ENCODE assay signal across 11 cellular contexts in the genomic region with DNA sequence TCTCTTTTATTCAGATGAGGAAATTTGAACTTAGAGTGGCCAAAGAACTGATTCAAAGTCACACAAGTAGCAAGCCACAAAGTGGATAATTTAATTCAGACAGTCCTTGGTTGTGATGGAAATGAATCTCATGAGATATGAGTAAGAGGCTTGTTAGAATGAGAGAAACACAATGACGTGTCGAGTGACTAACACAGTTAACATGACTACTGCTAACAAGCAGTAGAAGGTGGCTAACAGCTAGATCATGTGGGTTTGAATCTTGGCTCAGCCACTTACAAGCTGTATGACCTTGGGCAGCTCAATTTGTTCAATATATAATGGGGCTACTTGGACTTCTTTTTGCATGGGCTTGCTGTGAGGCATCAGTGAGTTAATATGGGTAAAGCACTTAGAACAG.
A peak's percentile ranks its signal among the peaks of the same experiment; 100 is the strongest.
DNase-seq lines count a peak whose midpoint lies in the region; ATAC-seq and TF ChIP-seq lines count a peak whose summit lies in the region.
"Had no signal": no experiment of that assay in that cellular context is flagged by ENCODE, and none has a peak within 500 bp of the region (broad histone marks: within the 10 kb centered on the region; RNA-seq: fewer than 3 reads in every experiment).

No MANE protein-coding gene starts in this region.

- no peak for TF ChIP-seq CTCF in A673 (conservative IDR thresholded peaks at IDR 0.05; ENCODE audit: low read depth, low read length)
- no peak for TF ChIP-seq CTCF in dorsolateral prefrontal cortex (IDR thresholded peaks at IDR 0.05 in 54 of 56, conservative IDR thresholded peaks at IDR 0.05 in 2 of 56; ENCODE audit: low read depth in 1 of 56, partially characterized antibody in 56 of 56)
- no peak for TF ChIP-seq CTCF in mesothelial cell of epicardium (IDR thresholded peaks at IDR 0.05; ENCODE audit: unreplicated experiment)

- no peaks in the 10 kb centered on the region for H3K36me3 ChIP-seq in A673 (ENCODE audit: insufficient read depth, low read length, poor library complexity, severe bottlenecking)
- no peaks in the 10 kb centered on the region for H3K36me3 ChIP-seq in GM23248 (ENCODE audit: low read depth)

- H3F3A ChIP-seq in GM23248 (ENCODE audit: insufficient read depth), result peaks cover 37% of the 10 kb centered on the region

- H3K27ac Mint-ChIP-seq in mesothelial cell of epicardium, result no peak overlapping the region

- H3K79me2 ChIP-seq in GM23248 (ENCODE audit: insufficient read depth), result no peaks in the 10 kb centered on the region

- H3K4me1 Mint-ChIP-seq in mesothelial cell of epicardium, result peaks cover 11% of the 10 kb centered on the region

- no peak overlapping the region for H3K4me3 Mint-ChIP-seq in mesothelial cell of epicardium

- no peaks in the 10 kb centered on the region for H3K9me2 ChIP-seq in GM23248 (ENCODE audit: insufficient read depth)

- intact Hi-C loops in A673 (cut with micrococcal nuclease; ENCODE audit: unreplicated experiment) (no loop called here), dorsolateral prefrontal cortex (cut with DNase I) (no loop called here)

- H2AFZ ChIP-seq in GM23248, result no peak overlapping the region

- no TSS peak for BruUV-seq in A673 (replicated peaks; lab: Mats Ljungman, UMichigan)

- no peaks in the 10 kb centered on the region for H4K20me1 ChIP-seq in GM23248 (ENCODE audit: insufficient read depth)

- DNase-seq in A673 (ENCODE audit: low spot score), result peak; percentile 39
- DNase-seq in GM23248, result peak; percentile 99
- DNase-seq in glomerular endothelial cell (ENCODE audit: extremely low read depth, low read depth, low spot score), result peak; percentile 50
- DNase-seq in dorsolateral prefrontal cortex, result no peak
- DNase-seq in mesothelial cell of epicardium (ENCODE audit: low spot score in 2 of 2, unreplicated experiment in 2 of 2), result no peak
- no peak for DNase-seq in KBM-7
- DNase-seq: activated effector memory CD4-positive, alpha-beta T cell treated with anti-CD3 and anti-CD28 coated beads, Interleukin-2, amount 50 U/mL, for 16 hours; NCI-H187 treated with DMSO at 0.1 percent for 48 hours; stimulated activated CD4-positive, alpha-beta T cell treated with anti-CD3 and anti-CD28 coated beads, Interleukin-2, amount 100 ng/mL, for 24 hours had no signal

- POLR2A ChIA-PET in A673 (lab: Charles Lee; ENCODE audit: low non-redundant PET), result no interaction called here

- peaks cover 5% of the 10 kb centered on the region for H3K4me1 ChIP-seq in A673 (ENCODE audit: insufficient read depth, low read length, poor library complexity, severe bottlenecking)
- peaks cover 33% of the 10 kb centered on the region for H3K4me1 ChIP-seq in GM23248 (ENCODE audit: insufficient read depth)

- H3K4me3 ChIP-seq in A673 (ENCODE audit: low read depth, low read length, poor library complexity, severe bottlenecking) (no peak overlapping the region), GM23248 (no peak overlapping the region), dorsolateral prefrontal cortex (no peak overlapping the region)

- H3K27me3 ChIP-seq in A673 (replicated peaks; ENCODE audit: insufficient read depth, low read depth, low read length, poor library complexity) (no peaks in the 10 kb centered on the region), GM23248 (replicated peaks; ENCODE audit: insufficient read depth) (no peaks in the 10 kb centered on the region), dorsolateral prefrontal cortex (no peaks in the 10 kb centered on the region)

- CTCF ChIA-PET in A673 (lab: Charles Lee), result no interaction called here

- in situ Hi-C loops in GM23248 (cut with MboI), result no loop called here
- in situ Hi-C loops in KBM-7 (cut with MboI; ENCODE audit: low pct_unique_long_range_greater_than_20kb, low sequenced_read_pairs), result no loop called here

- H3K27ac ChIP-seq in A673 (ENCODE audit: low read depth, low read length, poor library complexity, severe bottlenecking) (no peak overlapping the region), GM23248 (peak overlapping the region; percentile 80), dorsolateral prefrontal cortex (peak overlapping the region in 1 of 59 donors; percentile 10)

- WGBS in GM23248 (ENCODE audit: low coverage in 1 of 2, low lambda C conversion rate in 2 of 2, missing lambda C conversion rate in 2 of 2), 2 experiments, result 0 to 2% methylated on average over 2 of the region's 2 CpGs

- H3K9me3 ChIP-seq in A673 (ENCODE audit: low read depth, low read length, poor library complexity, severe bottlenecking) (no peaks in the 10 kb centered on the region), GM23248 (ENCODE audit: low read depth) (no peaks in the 10 kb centered on the region)

- no peaks in the 10 kb centered on the region for H3K27me3 Mint-ChIP-seq in mesothelial cell of epicardium (ENCODE audit: low read depth)

- H3K9ac ChIP-seq in GM23248, result peak overlapping the region; percentile 42

- H3K4me2 ChIP-seq in GM23248 (ENCODE audit: unreplicated experiment), result peak overlapping the region; percentile 11

- H3K36me3 Mint-ChIP-seq in mesothelial cell of epicardium, result no peaks in the 10 kb centered on the region

- ATAC-seq in SK-N-SH treated with all-trans-retinoic acid at 6 μM for 48 hours (peak; percentile 74), HG02885 (IDR thresholded peaks at IDR 0.05; ENCODE audit: poor library complexity, unreplicated experiment) (no peak)

- peaks cover 10% of the 10 kb centered on the region for H3K9me3 Mint-ChIP-seq in mesothelial cell of epicardium

TF ChIP-seq in SK-N-SH treated with all-trans-retinoic acid at 6 μM for 48 hours, 23 proteins besides CTCF, POLR2A, EP300 and RAD21:
- TF ChIP-seq ARNTL (CRISPR knock-in tag; IDR thresholded peaks at IDR 0.05; ENCODE audit: borderline replicate concordance, low read depth) (no peak), CSDC2 (CRISPR knock-in tag; IDR thresholded peaks at IDR 0.05) (no peak), ESRRG (CRISPR knock-in tag; IDR thresholded peaks at IDR 0.05) (no peak), ZC3H10 (CRISPR knock-in tag; IDR thresholded peaks at IDR 0.05) (no peak)

Comparison
In these comparisons a context has a peak if more than half of its experiments do, and no peak if none do; other contexts are left out.
1. DNase-seq: peak in A673 (single experiment), GM23248 (single experiment) and glomerular endothelial cell (single experiment); none in dorsolateral prefrontal cortex (0 of 10), mesothelial cell of epicardium (0 of 2) and KBM-7 (single experiment).